ENCODE assay signal across 39 cellular contexts in genomic region chr10:83179371-83179770, GRCh38.
"Had no signal": no experiment of that assay in that cellular context is flagged by ENCODE, and none has a peak within 500 bp of the region (broad histone marks: within the 10 kb centered on the region; RNA-seq: fewer than 3 reads in every experiment).

No MANE protein-coding gene starts in this region.

- H3K9me3 ChIP-seq: adrenal gland, ascending aorta, body of pancreas, breast epithelium had no signal

- FAIRE-seq: bronchial epithelial cell had no signal

- H3K4me1 Mint-ChIP-seq: activated naive CD4-positive, alpha-beta T cell treated with anti-CD3 and anti-CD28 coated beads, Interleukin-2, amount 10 ng/mL, durations not matched to agents 7 days and 5 days; activated naive CD4-positive, alpha-beta T cell treated with anti-CD3 and anti-CD28 coated beads, Interleukin-2, amount 50 U/mL, for 24 hours; activated naive CD8-positive, alpha-beta T cell treated with anti-CD3 and anti-CD28 coated beads for 36 hours; activated naive CD8-positive, alpha-beta T cell treated with anti-CD3 and anti-CD28 coated beads, Interleukin-2, amount 10 ng/mL, durations not matched to agents 7 days and 5 days; activated naive CD8-positive, alpha-beta T cell treated with anti-CD3 and anti-CD28 coated beads, Interleukin-2, amount 50 U/mL, for 24 hours; activated T-helper 17 cell treated with anti-CD3 and anti-CD28 coated beads, Interleukin-2, amount 50 U/mL, for 72 hours; brain; central memory CD8-positive, alpha-beta T cell had no signal

- H3K4me3 ChIP-seq: adrenal gland, ascending aorta, body of pancreas, breast epithelium, cardiac muscle cell had no signal

- H3K36me3 Mint-ChIP-seq: activated naive CD4-positive, alpha-beta T cell treated with anti-CD3 and anti-CD28 coated beads, Interleukin-2, amount 10 ng/mL, durations not matched to agents 7 days and 5 days; activated naive CD4-positive, alpha-beta T cell treated with anti-CD3 and anti-CD28 coated beads, Interleukin-2, amount 50 U/mL, for 24 hours; activated naive CD8-positive, alpha-beta T cell; activated naive CD8-positive, alpha-beta T cell treated with anti-CD3 and anti-CD28 coated beads for 36 hours; activated naive CD8-positive, alpha-beta T cell treated with anti-CD3 and anti-CD28 coated beads, Interleukin-2, amount 10 ng/mL, durations not matched to agents 7 days and 5 days; brain had no signal

- H3K4me1 ChIP-seq: adrenal gland, ascending aorta, body of pancreas, breast epithelium had no signal

- H3K27ac Mint-ChIP-seq: activated naive CD4-positive, alpha-beta T cell treated with anti-CD3 and anti-CD28 coated beads for 36 hours; activated naive CD4-positive, alpha-beta T cell treated with anti-CD3 and anti-CD28 coated beads, Interleukin-2, amount 10 ng/mL, durations not matched to agents 7 days and 5 days; activated naive CD4-positive, alpha-beta T cell treated with anti-CD3 and anti-CD28 coated beads, Interleukin-2, amount 50 U/mL, for 24 hours; activated naive CD4-positive, alpha-beta T cell treated with anti-CD3 and anti-CD28 coated beads, Interleukin-2, amount 50 U/mL, for 72 hours; activated naive CD8-positive, alpha-beta T cell; activated naive CD8-positive, alpha-beta T cell treated with anti-CD3 and anti-CD28 coated beads for 36 hours; activated naive CD8-positive, alpha-beta T cell treated with anti-CD3 and anti-CD28 coated beads, Interleukin-2, amount 10 ng/mL, durations not matched to agents 7 days and 5 days; activated naive CD8-positive, alpha-beta T cell treated with anti-CD3 and anti-CD28 coated beads, Interleukin-2, amount 50 U/mL, for 24 hours; activated T-cell treated with anti-CD3 and anti-CD28 coated beads, Interleukin-2, amount 50 U/mL, for 24 hours; activated T-cell treated with anti-CD3 and anti-CD28 coated beads, Interleukin-2, amount 50 U/mL, for 72 hours; activated T-helper 1 cell treated with anti-CD3 and anti-CD28 coated beads, Interleukin-12 subunit alpha, Interleukin-12 subunit beta, Interleukin-2, Interleukin-4 antibody, amounts not matched to agents 30 ng/mL and 10 ng/mL and 1 ng/mL, durations not matched to agents 14 hours and 24 hours and 36 hours; activated T-helper 17 cell treated with anti-CD3 and anti-CD28 coated beads, Interleukin-2, amount 50 U/mL, for 72 hours; activated T-helper 2 cell treated with anti-CD3 and anti-CD28 coated beads, Interferon-gamma antibody, Interleukin-2, Interleukin-4, amounts not matched to agents 10 μg/mL and 5 μg/mL and 100 μg/mL, durations not matched to agents 14 hours and 24 hours and 36 hours; brain had no signal

- H3K9me3 Mint-ChIP-seq: activated naive CD4-positive, alpha-beta T cell treated with anti-CD3 and anti-CD28 coated beads, Interleukin-2, amount 50 U/mL, for 24 hours had no signal

- H3K27me3 Mint-ChIP-seq: activated naive CD4-positive, alpha-beta T cell treated with anti-CD3 and anti-CD28 coated beads, Interleukin-2, amount 10 ng/mL, durations not matched to agents 7 days and 5 days; activated naive CD4-positive, alpha-beta T cell treated with anti-CD3 and anti-CD28 coated beads, Interleukin-2, amount 50 U/mL, for 24 hours; activated naive CD8-positive, alpha-beta T cell; activated naive CD8-positive, alpha-beta T cell treated with anti-CD3 and anti-CD28 coated beads for 36 hours; activated naive CD8-positive, alpha-beta T cell treated with anti-CD3 and anti-CD28 coated beads, Interleukin-2, amount 10 ng/mL, durations not matched to agents 7 days and 5 days; activated naive CD8-positive, alpha-beta T cell treated with anti-CD3 and anti-CD28 coated beads, Interleukin-2, amount 50 U/mL, for 24 hours; activated T-cell treated with anti-CD3 and anti-CD28 coated beads, Interleukin-2, amount 50 U/mL, for 24 hours; activated T-helper 17 cell treated with anti-CD3 and anti-CD28 coated beads, Interleukin-2, amount 50 U/mL, for 72 hours; central memory CD8-positive, alpha-beta T cell had no signal

- H3K36me3 ChIP-seq: adrenal gland, ascending aorta, brain microvascular endothelial cell, breast epithelium, cardiac muscle cell had no signal

- DNase-seq: activated effector memory CD4-positive, alpha-beta T cell treated with anti-CD3 and anti-CD28 coated beads, Interleukin-2, amount 50 U/mL, for 16 hours; activated effector memory CD4-positive, alpha-beta T cell treated with Interleukin-2 at 50 U/mL for 16 hours; activated gamma-delta T cell; activated gamma-delta T cell treated with Interleukin-2 at 50 U/mL for 16 hours; activated naive CD4-positive, alpha-beta T cell; activated naive CD4-positive, alpha-beta T cell treated with anti-CD3 and anti-CD28 coated beads for 36 hours; activated naive CD4-positive, alpha-beta T cell treated with anti-CD3 and anti-CD28 coated beads, Interleukin-2, amount 10 ng/mL, durations not matched to agents 7 days and 5 days; activated naive CD4-positive, alpha-beta T cell treated with anti-CD3 and anti-CD28 coated beads, Interleukin-2, amount 50 U/mL, for 16 hours; activated naive CD4-positive, alpha-beta T cell treated with Interleukin-2 at 50 U/mL for 16 hours; activated naive CD8-positive, alpha-beta T cell treated with anti-CD3 and anti-CD28 coated beads for 36 hours; activated naive CD8-positive, alpha-beta T cell treated with anti-CD3 and anti-CD28 coated beads, Interleukin-2, amount 10 ng/mL, durations not matched to agents 7 days and 5 days; activated naive CD8-positive, alpha-beta T cell treated with anti-CD3 and anti-CD28 coated beads, Interleukin-2, amount 50 U/mL, for 24 hours; activated T-cell treated with anti-CD3 and anti-CD28 coated beads, Interleukin-2, amount 50 U/mL, for 1 hour; activated T-cell treated with anti-CD3 and anti-CD28 coated beads, Interleukin-2, amount 50 U/mL, for 24 hours; activated T-cell treated with anti-CD3 and anti-CD28 coated beads, Interleukin-2, amount 50 U/mL, for 4 hours; activated T-cell treated with anti-CD3 and anti-CD28 coated beads, Interleukin-2, amount 50 U/mL, for 48 hours; activated T-cell treated with anti-CD3 and anti-CD28 coated beads, Interleukin-2, amount 50 U/mL, for 72 hours; adrenal gland; amniotic stem cell; amygdala; anterior cingulate cortex; aorta; body of pancreas; brain microvascular endothelial cell; caudate nucleus; central memory CD4-positive, alpha-beta T cell; cerebellar nuclear complex had no signal

- H3K4me3 Mint-ChIP-seq: activated naive CD4-positive, alpha-beta T cell treated with anti-CD3 and anti-CD28 coated beads for 36 hours; activated naive CD4-positive, alpha-beta T cell treated with anti-CD3 and anti-CD28 coated beads, Interleukin-2, amount 10 ng/mL, durations not matched to agents 7 days and 5 days; activated naive CD4-positive, alpha-beta T cell treated with anti-CD3 and anti-CD28 coated beads, Interleukin-2, amount 50 U/mL, for 24 hours; activated naive CD8-positive, alpha-beta T cell; activated naive CD8-positive, alpha-beta T cell treated with anti-CD3 and anti-CD28 coated beads for 36 hours; activated naive CD8-positive, alpha-beta T cell treated with anti-CD3 and anti-CD28 coated beads, Interleukin-2, amount 10 ng/mL, durations not matched to agents 7 days and 5 days; activated naive CD8-positive, alpha-beta T cell treated with anti-CD3 and anti-CD28 coated beads, Interleukin-2, amount 50 U/mL, for 24 hours; activated T-cell treated with anti-CD3 and anti-CD28 coated beads, Interleukin-2, amount 50 U/mL, for 24 hours; activated T-cell treated with anti-CD3 and anti-CD28 coated beads, Interleukin-2, amount 50 U/mL, for 4 hours; activated T-cell treated with anti-CD3 and anti-CD28 coated beads, Interleukin-2, amount 50 U/mL, for 72 hours; activated T-helper 1 cell treated with anti-CD3 and anti-CD28 coated beads, Interleukin-12 subunit alpha, Interleukin-12 subunit beta, Interleukin-2, Interleukin-4 antibody, amounts not matched to agents 30 ng/mL and 10 ng/mL and 1 ng/mL, durations not matched to agents 14 hours and 24 hours and 36 hours; activated T-helper 17 cell treated with anti-CD3 and anti-CD28 coated beads, Interleukin-2, amount 50 U/mL, for 72 hours; brain; central memory CD8-positive, alpha-beta T cell had no signal

- H3K27me3 ChIP-seq: adrenal gland, ascending aorta, body of pancreas, brain microvascular endothelial cell, breast epithelium, cardiac muscle cell had no signal

- H3K27ac ChIP-seq: adrenal gland, ascending aorta, body of pancreas, brain microvascular endothelial cell, breast epithelium, cardiac muscle cell had no signal
